In the genomic region with DNA sequence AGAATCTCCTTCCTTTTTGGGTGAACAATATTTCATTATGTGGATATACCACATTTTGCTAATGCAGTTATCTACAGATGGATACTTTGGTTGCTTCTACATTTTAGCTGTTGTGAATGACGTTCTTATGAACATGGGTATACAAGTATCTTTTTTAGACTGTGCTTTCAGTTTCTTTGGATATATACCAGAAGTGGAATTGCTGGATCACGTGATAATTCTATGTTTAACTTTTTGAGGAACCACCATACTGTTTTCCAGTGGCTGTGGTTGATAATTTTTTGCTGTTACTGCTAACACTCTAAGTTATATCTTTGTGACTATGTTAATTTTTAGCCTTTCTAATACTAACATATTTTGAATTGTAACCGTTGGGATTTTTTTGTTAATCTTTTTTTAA, we compare ENCODE assay signal across 14 cellular contexts.
"Had no signal": no experiment of that assay in that cellular context is flagged by ENCODE, and none has a peak within 500 bp of the region (broad histone marks: within the 10 kb centered on the region; RNA-seq: fewer than 3 reads in every experiment).

No MANE protein-coding gene starts in this region.

- DNase-seq: activated CD4-positive, alpha-beta T cell treated with anti-CD3 and anti-CD28 coated beads, Interleukin-2, amount 50 U/mL, for 48 hours; activated effector memory CD4-positive, alpha-beta T cell treated with Interleukin-2 at 50 U/mL for 16 hours; activated T-cell treated with anti-CD3 and anti-CD28 coated beads, Interleukin-2, amount 50 U/mL, for 1 hour; mucosa of descending colon; naive thymus-derived CD4-positive, alpha-beta T cell; posterior cingulate gyrus; right cardiac atrium; T-cell; T-helper 9 cell; WERI-Rb-1 had no signal

- ATAC-seq: activated naive CD4-positive, alpha-beta T cell treated with anti-CD3 and anti-CD28 coated beads, Interleukin-2, amount 50 U/mL, for 72 hours; gastroesophageal sphincter; mucosa of descending colon; naive thymus-derived CD4-positive, alpha-beta T cell; right cardiac atrium; T-cell had no signal

- H3K27ac Mint-ChIP-seq: activated naive CD4-positive, alpha-beta T cell treated with anti-CD3 and anti-CD28 coated beads, Interleukin-2, amount 50 U/mL, for 72 hours; stimulated activated naive CD8-positive, alpha-beta T cell treated with anti-CD3 and anti-CD28 coated beads, Interleukin-15, Interleukin-2, amounts not matched to agents 100 ng/mL and 50 ng/mL, for 24 hours; T-cell; type B pancreatic cell had no signal

- H3K4me3 Mint-ChIP-seq: naive thymus-derived CD4-positive, alpha-beta T cell; stimulated activated naive CD8-positive, alpha-beta T cell treated with anti-CD3 and anti-CD28 coated beads, Interleukin-15, Interleukin-2, amounts not matched to agents 100 ng/mL and 50 ng/mL, for 24 hours; T-cell; type B pancreatic cell had no signal

- H3K9me3 Mint-ChIP-seq: activated naive CD4-positive, alpha-beta T cell treated with anti-CD3 and anti-CD28 coated beads, Interleukin-2, amount 50 U/mL, for 72 hours; naive thymus-derived CD4-positive, alpha-beta T cell; stimulated activated naive CD8-positive, alpha-beta T cell treated with anti-CD3 and anti-CD28 coated beads, Interleukin-15, Interleukin-2, amounts not matched to agents 100 ng/mL and 50 ng/mL, for 24 hours; T-cell; type B pancreatic cell had no signal

- H3K27me3 Mint-ChIP-seq: naive thymus-derived CD4-positive, alpha-beta T cell; stimulated activated naive CD8-positive, alpha-beta T cell treated with anti-CD3 and anti-CD28 coated beads, Interleukin-15, Interleukin-2, amounts not matched to agents 100 ng/mL and 50 ng/mL, for 24 hours; T-cell; type B pancreatic cell had no signal
